Comparison of ENCODE assay signal across 21 cellular contexts in genomic region chr6:85494551-85495337, GRCh38. TPM values are rescaled to one million over a fixed set of nuclear protein-coding genes. Genes with fewer than 3 reads are reported as not detected.
DNase-seq lines count a peak whose midpoint lies in the region; TF ChIP-seq lines count a peak whose summit lies in the region.
"Had no signal": no experiment of that assay in that cellular context is flagged by ENCODE, and none has a peak within 500 bp of the region (broad histone marks: within the 10 kb centered on the region; RNA-seq: fewer than 3 reads in every experiment).

No MANE protein-coding gene starts in this region.

- H3K9me3 Mint-ChIP-seq in MCF 10A (ENCODE audit: unreplicated experiment) = peaks cover 6% of the 10 kb centered on the region

- H3K27me3 ChIP-seq in breast epithelium (no peaks in the 10 kb centered on the region), adipocyte (replicated peaks; ENCODE audit: control insufficient read depth, insufficient read depth, low read length) (no peaks in the 10 kb centered on the region)
- H3K27me3 ChIP-seq: SJSA1 had no signal

- no peak for TF ChIP-seq POLR2A in breast epithelium (IDR thresholded peaks at IDR 0.05)

- POLR2A ChIA-PET in MCF 10A (lab: Yijun Ruan, JAX) = interaction anchor here (0.7 to 2.8 kb wide), 9 partner anchors 12 to 142 kb away, joined by 3 to 9 read pairs (median 6); partner anchors contain the start of gene NT5E

- intact Hi-C loops in MCF 10A (cut with micrococcal nuclease) = no loop called here
- intact Hi-C loops in breast epithelium (cut with DNase I; ENCODE audit: low total_unique reads) = no loop called here

- H3K36me3 Mint-ChIP-seq in MCF 10A (ENCODE audit: insufficient read depth, unreplicated experiment) = peaks cover 15% of the 10 kb centered on the region

- H3K27ac Mint-ChIP-seq in MCF 10A (ENCODE audit: low read depth, unreplicated experiment) = peak overlapping the region; percentile 49
- H3K27ac Mint-ChIP-seq: activated naive CD8-positive, alpha-beta T cell treated with anti-CD3 and anti-CD28 coated beads for 36 hours; nephron progenitor cell; stimulated activated naive CD8-positive, alpha-beta T cell treated with anti-CD3 and anti-CD28 coated beads, Interleukin-15, Interleukin-2, amounts not matched to agents 100 ng/mL and 50 ng/mL, for 24 hours had no signal

- CTCF ChIA-PET in MCF 10A (lab: Yijun Ruan, JAX) = interaction anchor here (0.7 to 5.2 kb wide), 8 partner anchors 11 to 140 kb away, joined by 3 to 78 read pairs (median 4); no protein-coding TSS in a partner anchor

- H3K9ac ChIP-seq in adipocyte (ENCODE audit: low read length) = no peak overlapping the region

- H3K9me3 ChIP-seq in breast epithelium = peaks cover 3 to 9% of the 10 kb centered on the region in 2 donors
- no peaks in the 10 kb centered on the region for H3K9me3 ChIP-seq in adipocyte (ENCODE audit: control insufficient read depth, low read length)

- H3K4me1 Mint-ChIP-seq in MCF 10A (ENCODE audit: insufficient read depth, unreplicated experiment) = peaks cover 41% of the 10 kb centered on the region
- H3K4me1 Mint-ChIP-seq: nephron progenitor cell had no signal

- no peak overlapping the region for H3K4me3 Mint-ChIP-seq in MCF 10A (ENCODE audit: unreplicated experiment)
- H3K4me3 Mint-ChIP-seq: activated naive CD8-positive, alpha-beta T cell treated with anti-CD3 and anti-CD28 coated beads for 36 hours; CD8-positive, alpha-beta memory T cell; nephron progenitor cell; stimulated activated naive CD8-positive, alpha-beta T cell treated with anti-CD3 and anti-CD28 coated beads, Interleukin-15, Interleukin-2, amounts not matched to agents 100 ng/mL and 50 ng/mL, for 24 hours had no signal

- H3K4me1 ChIP-seq in breast epithelium (no peaks in the 10 kb centered on the region), adipocyte (ENCODE audit: control insufficient read depth, insufficient read depth, low read length) (peaks cover 16% of the 10 kb centered on the region)
- H3K4me1 ChIP-seq: SJSA1 had no signal

- no TSS peak for BruUV-seq in MCF 10A (replicated peaks; lab: Mats Ljungman, UMichigan)

- no peak overlapping the region for H3K27ac ChIP-seq in breast epithelium
- H3K27ac ChIP-seq: A549, SJSA1 had no signal

- no peaks in the 10 kb centered on the region for H3K27me3 Mint-ChIP-seq in MCF 10A (ENCODE audit: insufficient read depth, unreplicated experiment)
- H3K27me3 Mint-ChIP-seq: activated naive CD8-positive, alpha-beta T cell treated with anti-CD3 and anti-CD28 coated beads for 36 hours; CD8-positive, alpha-beta memory T cell; stimulated activated naive CD8-positive, alpha-beta T cell treated with anti-CD3 and anti-CD28 coated beads, Interleukin-15, Interleukin-2, amounts not matched to agents 100 ng/mL and 50 ng/mL, for 24 hours had no signal

- DNase-seq in MCF 10A (ENCODE audit: unreplicated experiment) (peak; percentile 71), breast epithelium (ENCODE audit: low spot score in 2 of 2) (no peak), adipocyte (ENCODE audit: low read depth) (peak; percentile 49), kidney glomerular epithelial cell (lab: John Stamatoyannopoulos, UW) (peak; percentile 15), GM19240 (ENCODE audit: insufficient read length, low spot score) (no peak), NK-92 (lab: John Stamatoyannopoulos, UW; ENCODE audit: unreplicated experiment) (no peak), GM13976 (ENCODE audit: low spot score) (no peak), medulla oblongata (ENCODE audit: extremely low spot score) (no peak)
- DNase-seq: activated CD4-positive, alpha-beta T cell treated with anti-CD3 and anti-CD28 coated beads for 48 hours; activated naive CD8-positive, alpha-beta T cell treated with anti-CD3 and anti-CD28 coated beads for 36 hours; caudate nucleus; CD8-positive, alpha-beta memory T cell; effector memory CD4-positive, alpha-beta T cell; NCI-H1417; nephron progenitor cell; NK-92 treated with Interleukin-12 subunit alpha and Interleukin-12 subunit beta, amount 100 ng/mL, for 24 hours had no signal

- in situ Hi-C loops in GM13976 (cut with MboI; ENCODE audit: low sequenced_read_pairs, unreplicated experiment) = no loop called here

- TF ChIP-seq CTCF in MCF 10A (IDR thresholded peaks at IDR 0.05; ENCODE audit: unreplicated experiment) = no peak
- TF ChIP-seq CTCF in breast epithelium (IDR thresholded peaks at IDR 0.05) = no peak
- TF ChIP-seq CTCF in GM13976 (IDR thresholded peaks at IDR 0.05; ENCODE audit: borderline replicate concordance, control extremely low read depth, extremely low read depth, insufficient read depth, missing control alignments) = no peak

- H3K4me3 ChIP-seq in breast epithelium (no peak overlapping the region), adipocyte (ENCODE audit: low read length) (no peak overlapping the region)
- H3K4me3 ChIP-seq: A549, K562, lung, SJSA1 had no signal

- H3K36me3 ChIP-seq in breast epithelium (no peaks in the 10 kb centered on the region), adipocyte (ENCODE audit: control insufficient read depth, insufficient read depth, low read length, severe bottlenecking) (peaks cover 27% of the 10 kb centered on the region)

RNA-seq across cellular contexts. Expression of gene NT5E, which starts 44.9 kb away (rescaled TPM):
- total RNA-seq in MCF 10A (2022) (112 and 121 TPM in 2 replicates), breast epithelium (10 to 100 TPM; 10.1 to 26.5 (median 11.4) TPM)

Comparison
In these comparisons a context has a peak if more than half of its experiments do, and no peak if none do; other contexts are left out.
1. DNase-seq: peak in MCF 10A (single experiment), adipocyte (single experiment) and kidney glomerular epithelial cell (single experiment); none in breast epithelium (0 of 2), GM19240 (single experiment), NK-92 (single experiment), GM13976 (single experiment) and medulla oblongata (single experiment).